In the genomic region with DNA sequence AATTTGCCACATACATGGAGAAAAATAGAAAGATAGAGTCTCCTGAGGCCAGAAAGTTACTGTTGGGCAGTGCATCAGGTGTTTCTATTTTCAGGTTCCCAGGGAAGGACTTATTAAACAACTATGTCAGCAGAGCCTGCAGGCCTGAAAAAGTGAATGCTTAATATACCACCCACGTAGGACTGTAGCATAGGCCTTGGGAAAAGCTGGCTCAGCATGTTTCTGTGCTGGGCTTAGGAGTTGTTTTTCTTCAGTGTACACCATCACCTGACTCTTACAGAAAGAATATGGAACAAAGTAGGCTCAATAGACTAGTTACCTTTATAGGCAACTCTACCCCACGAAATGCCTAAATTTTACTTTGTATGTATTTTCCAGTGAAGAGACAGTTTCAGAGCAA, we compare ENCODE assay signal across 27 cellular contexts.
DNase-seq lines count a peak whose midpoint lies in the region; ATAC-seq and TF ChIP-seq lines count a peak whose summit lies in the region.
"Had no signal": no experiment of that assay in that cellular context is flagged by ENCODE, and none has a peak within 500 bp of the region (broad histone marks: within the 10 kb centered on the region; RNA-seq: fewer than 3 reads in every experiment).

No MANE protein-coding gene starts in this region.

- H4K91ac ChIP-seq in IMR-90 (ENCODE audit: insufficient read depth, low read depth, low read length): no peak overlapping the region

- no peak overlapping the region for H2BK5ac ChIP-seq in IMR-90 (ENCODE audit: low read depth, low read length, poor library complexity, severe bottlenecking)

- no peak for ATAC-seq in IMR-90 (ENCODE audit: low read depth)
- ATAC-seq in RWPE2 (ENCODE audit: low read depth): no peak
- ATAC-seq in GM19035 (IDR thresholded peaks at IDR 0.05; ENCODE audit: unreplicated experiment): no peak
- ATAC-seq: A549, HCT116, HepG2, K562 had no signal

- H3K27me3 ChIP-seq in IMR-90 (ENCODE audit: control insufficient read depth, insufficient read depth, low read length): no peaks in the 10 kb centered on the region; the same call in 1 of the 2 replicates
- no peaks in the 10 kb centered on the region for H3K27me3 ChIP-seq in RWPE2 (ENCODE audit: insufficient read depth, poor library complexity, severe bottlenecking)
- no peaks in the 10 kb centered on the region for H3K27me3 ChIP-seq in PC-9 (ENCODE audit: insufficient read depth, low read depth)

- CTCF ChIA-PET in IMR-90 (lab: Yijun Ruan, JAX) (no interaction called here), PC-9 (lab: Charles Lee) (no interaction called here)

- POLR2A ChIA-PET in IMR-90 (lab: Charles Lee; ENCODE audit: unreplicated experiment) (no interaction called here), PC-9 (lab: Charles Lee; ENCODE audit: unreplicated experiment) (no interaction called here)

- no peaks in the 10 kb centered on the region for H3K79me1 ChIP-seq in IMR-90 (ENCODE audit: low read depth in 1 of 2, low read length in 2 of 2)

- H3K27ac ChIP-seq in IMR-90 (ENCODE audit: insufficient read depth, low read length) (no peak overlapping the region), RWPE2 (ENCODE audit: poor library complexity, severe bottlenecking) (peak overlapping the region; percentile 55), PC-9 (no peak overlapping the region)
- H3K27ac ChIP-seq: A549, RWPE1 had no signal

- no peak overlapping the region for H2BK15ac ChIP-seq in IMR-90 (ENCODE audit: low read depth, low read length)

- H3K14ac ChIP-seq in IMR-90 (replicated peaks; ENCODE audit: low read depth, low read length): no peak overlapping the region

- H3K9me3 ChIP-seq in IMR-90 (ENCODE audit: control insufficient read depth, insufficient read depth, low read length) (no peaks in the 10 kb centered on the region), RWPE2 (ENCODE audit: severe bottlenecking) (no peaks in the 10 kb centered on the region), PC-9 (ENCODE audit: insufficient read depth, low read depth) (no peaks in the 10 kb centered on the region)
- H3K9me3 ChIP-seq: A549 had no signal

- intact Hi-C loops in IMR-90 (cut with micrococcal nuclease) (no loop called here), PC-9 (cut with micrococcal nuclease; ENCODE audit: unreplicated experiment) (no loop called here)

- H3K4me3 ChIP-seq in IMR-90 (ENCODE audit: insufficient read depth, low read depth, low read length) (no peak overlapping the region), RWPE2 (ENCODE audit: severe bottlenecking) (no peak overlapping the region), retinal pigment epithelial cell (ENCODE audit: low read length) (no peak overlapping the region), PC-9 (no peak overlapping the region)
- H3K4me3 ChIP-seq: A549, K562 had no signal

- no peak overlapping the region for H3K18ac ChIP-seq in IMR-90 (ENCODE audit: low read depth, low read length)

- no peak overlapping the region for H3K23ac ChIP-seq in IMR-90 (ENCODE audit: low read depth, low read length)

- H4K20me1 ChIP-seq in IMR-90 (ENCODE audit: insufficient read depth, low read length) (no peaks in the 10 kb centered on the region), PC-9 (ENCODE audit: insufficient read depth) (no peaks in the 10 kb centered on the region)

- H3K9me2 ChIP-seq in PC-9 (ENCODE audit: insufficient read depth): no peaks in the 10 kb centered on the region

- dilution Hi-C loops in IMR-90 (cut with HindIII; ENCODE audit: low sequenced_read_pairs, unreplicated experiment): no loop called here

- no peak overlapping the region for H3K9ac ChIP-seq in IMR-90 (ENCODE audit: low read depth, low read length)

- WGBS in IMR-90 (ENCODE audit: extremely low coverage in 2 of 2, insufficient read length in 1 of 2), 2 experiments: no CpG with 5 or more reads among the region's 2 CpGs

- no peak for TF ChIP-seq POLR2A in IMR-90 (IDR thresholded peaks at IDR 0.05; ENCODE audit: low read depth, low read length)

- no peak overlapping the region for H3K4me2 ChIP-seq in IMR-90 (ENCODE audit: low read depth, low read length)
- H3K4me2 ChIP-seq in PC-9: no peak overlapping the region
- H3K4me2 ChIP-seq: A549 had no signal

- H3K79me2 ChIP-seq in PC-9 (ENCODE audit: low read depth): no peaks in the 10 kb centered on the region

- H3K36me3 ChIP-seq in IMR-90 (ENCODE audit: control insufficient read depth, insufficient read depth, low read length): no peaks in the 10 kb centered on the region
- H3K36me3 ChIP-seq in RWPE2 (ENCODE audit: low read depth): no peaks in the 10 kb centered on the region
- no peaks in the 10 kb centered on the region for H3K36me3 ChIP-seq in PC-9 (ENCODE audit: low read depth)

- DNase-seq in IMR-90: no peak
- DNase-seq in RWPE2 (ENCODE audit: low spot score): no peak
- DNase-seq in iris pigment epithelial cell (ENCODE audit: low read depth): peak; percentile 18
- peak; percentile 12 for DNase-seq in retinal pigment epithelial cell (ENCODE audit: low read depth)
- DNase-seq in mesenteric fat pad (ENCODE audit: low spot score): no peak
- DNase-seq in cerebellar nuclear complex (lab: John Stamatoyannopoulos, UW): no peak
- DNase-seq in PC-9: no peak
- DNase-seq: C1 segment of cervical spinal cord; CD4-positive, alpha-beta memory T cell; COR-L47; DMS53; Kasumi-1; NCI-H1105 treated with DMSO at 0.1 percent for 48 hours; NCI-H146; NCI-H1930; NCI-H2107; NCI-H446 treated with DMSO at 0.1 percent for 48 hours; NCI-H526; NCI-H82; NK-92 treated with Interleukin-12 subunit alpha and Interleukin-12 subunit beta, amount 100 ng/mL, for 24 hours; SHP77 treated with DMSO at 0.1 percent for 48 hours had no signal

- no peak overlapping the region for H2AFZ ChIP-seq in IMR-90 (replicated peaks; ENCODE audit: low read length, poor library complexity)
- H2AFZ ChIP-seq in PC-9: no peak overlapping the region

- H2AK5ac ChIP-seq in IMR-90 (ENCODE audit: low read depth, low read length): no peak overlapping the region

- in situ Hi-C loops in IMR-90 (cut with MboI; ENCODE audit: low sequenced_read_pairs): no loop called here

- no peak overlapping the region for H2BK20ac ChIP-seq in IMR-90 (ENCODE audit: low read depth, low read length)

- no peak overlapping the region for H4K5ac ChIP-seq in IMR-90 (ENCODE audit: low read depth, low read length)

- BruUV-seq in IMR-90 (replicated peaks; lab: Mats Ljungman, UMichigan) (no TSS peak), PC-9 (replicated peaks; lab: Mats Ljungman, UMichigan) (no TSS peak)

- no peaks in the 10 kb centered on the region for H3K4me1 ChIP-seq in IMR-90 (ENCODE audit: control insufficient read depth, insufficient read depth, low read length)
- H3K4me1 ChIP-seq in RWPE2 (ENCODE audit: insufficient read depth, poor library complexity, severe bottlenecking): peaks cover 5% of the 10 kb centered on the region
- H3K4me1 ChIP-seq in PC-9 (replicated peaks; ENCODE audit: insufficient read depth): no peaks in the 10 kb centered on the region
- H3K4me1 ChIP-seq: A549 had no signal

- H4K8ac ChIP-seq in IMR-90 (ENCODE audit: low read depth in 2 of 2, low read length in 2 of 2): no peak overlapping the region

- TF ChIP-seq CTCF in IMR-90 (conservative IDR thresholded peaks at IDR 0.05; ENCODE audit: low read depth, low read length) (no peak), RWPE2 (IDR thresholded peaks at IDR 0.05; ENCODE audit: poor library complexity, severe bottlenecking) (no peak), retinal pigment epithelial cell (conservative IDR thresholded peaks at IDR 0.05; ENCODE audit: low read depth, low read length) (no peak), PC-9 (conservative IDR thresholded peaks at IDR 0.05) (no peak)

- no peak overlapping the region for H2AK9ac ChIP-seq in IMR-90 (replicated peaks; ENCODE audit: low read depth, low read length, poor library complexity)

- H2BK120ac ChIP-seq in IMR-90 (ENCODE audit: low read depth, low read length): no peak overlapping the region

- no peaks in the 10 kb centered on the region for H3K9me1 ChIP-seq in IMR-90 (ENCODE audit: insufficient read depth, low read length)

- no peaks in the 10 kb centered on the region for H3F3A ChIP-seq in PC-9 (ENCODE audit: insufficient read depth, low read depth)

- no peak overlapping the region for H3K56ac ChIP-seq in IMR-90 (ENCODE audit: extremely low read depth, insufficient read depth, low read length)

- TF ChIP-seq RAD21 in IMR-90 (IDR thresholded peaks at IDR 0.05; ENCODE audit: low read length): no peak

- H3K4ac ChIP-seq in IMR-90 (ENCODE audit: low read depth, low read length): no peak overlapping the region

TF ChIP-seq in IMR-90, 13 proteins besides CTCF, POLR2A, EP300 and RAD21:
- TF ChIP-seq MAFK (IDR thresholded peaks at IDR 0.05; ENCODE audit: low read depth, low read length): peak; percentile 62
- TF ChIP-seq MXI1 (IDR thresholded peaks at IDR 0.05; ENCODE audit: borderline replicate concordance, low read depth, low read length): no peak
- no peak for TF ChIP-seq SMC3 (IDR thresholded peaks at IDR 0.05; ENCODE audit: low read depth, low read length)
TF ChIP-seq in IMR-90: peak in this region for 1.

Comparison
In these comparisons a context has a peak if more than half of its experiments do, and no peak if none do; other contexts are left out.
1. DNase-seq: peak in iris pigment epithelial cell (single experiment) and retinal pigment epithelial cell (single experiment); none in IMR-90 (single experiment), RWPE2 (single experiment), mesenteric fat pad (single experiment), cerebellar nuclear complex (0 of 2) and PC-9 (0 of 2).